21 cellular contexts compared by ENCODE assay signal in the genomic region with DNA sequence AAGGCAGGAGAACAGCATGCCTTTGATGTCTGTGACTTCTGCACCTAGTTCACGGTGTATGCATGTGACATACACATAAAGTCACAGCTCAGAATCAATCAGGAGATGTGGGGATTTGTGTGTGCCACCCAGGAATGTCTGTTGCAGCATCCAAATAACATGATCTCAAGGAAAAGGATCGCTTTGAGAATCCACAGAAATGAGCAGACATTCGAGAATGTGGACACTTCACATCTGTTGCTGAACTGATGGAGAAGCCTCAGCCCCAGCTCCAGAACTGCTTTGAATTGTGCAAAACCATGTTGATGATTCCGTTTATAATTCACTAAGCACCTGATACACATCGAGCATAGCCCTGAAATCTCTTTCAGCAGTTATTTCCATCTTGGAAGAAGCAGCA.
"Had no signal": no experiment of that assay in that cellular context is flagged by ENCODE, and none has a peak within 500 bp of the region (broad histone marks: within the 10 kb centered on the region; RNA-seq: fewer than 3 reads in every experiment).

No MANE protein-coding gene starts in this region.

- H3K36me3 ChIP-seq: SJSA1 had no signal

- H3K9ac ChIP-seq: KMS-11 had no signal

- H3K36me3 Mint-ChIP-seq: IgD-negative memory B cell had no signal

- ATAC-seq: K562 had no signal

- H3K27me3 ChIP-seq: SJSA1 had no signal

- H3K4me1 Mint-ChIP-seq: IgD-negative memory B cell had no signal

- H3K4me3 Mint-ChIP-seq: IgD-negative memory B cell had no signal

- H3K4me2 ChIP-seq: KMS-11 had no signal

- H3K27ac Mint-ChIP-seq: IgD-negative memory B cell had no signal

- H3K27ac ChIP-seq: HL-60, KMS-11, SJSA1, SK-N-MC had no signal

- H3K27me3 Mint-ChIP-seq: IgD-negative memory B cell had no signal

- H3K4me3 ChIP-seq: K562, SJSA1, SK-N-MC had no signal

- DNase-seq: MV-4-11, NCI-H1048, NCI-H1105, NCI-H1417, NCI-H1436 treated with DMSO at 0.1 percent for 48 hours, NCI-H1694, NCI-H187 treated with DMSO at 0.1 percent for 48 hours, NCI-H2029 treated with DMSO at 0.1 percent for 48 hours, NCI-H2171 treated with DMSO at 0.1 percent for 48 hours, NCI-H524, NCI-H526 treated with DMSO at 0.1 percent for 48 hours, NCI-H748 treated with DMSO at 0.1 percent for 48 hours, Right ventricle myocardium superior, RPMI8226, SIG-M5 had no signal

- H3K4me1 ChIP-seq: SJSA1 had no signal
